In genomic region chr17:47624727-47625068, GRCh38 we compare ENCODE assay signal across 1 cellular context.
TF ChIP-seq lines count a peak whose summit lies in the region.

No MANE protein-coding gene starts in this region.

TF ChIP-seq in HepG2, 621 proteins besides CTCF, POLR2A, EP300 and RAD21 (continued from another document and continues in another):
- no peak for TF ChIP-seq ZNF768 (CRISPR knock-in tag; IDR thresholded peaks at IDR 0.05)
- TF ChIP-seq MZF1 (CRISPR knock-in tag; IDR thresholded peaks at IDR 0.05; ENCODE audit: borderline replicate concordance): no peak
- no peak for TF ChIP-seq CBX2 (IDR thresholded peaks at IDR 0.05; ENCODE audit: low read depth, low read length)
- no peak for TF ChIP-seq CBX2 (CRISPR knock-in tag; IDR thresholded peaks at IDR 0.05; ENCODE audit: low read depth)
- no peak for TF ChIP-seq ZNF724P (CRISPR knock-in tag; IDR thresholded peaks at IDR 0.05; ENCODE audit: borderline replicate concordance)
- no peak for TF ChIP-seq SRSF9 (IDR thresholded peaks at IDR 0.05; ENCODE audit: borderline replicate concordance, insufficient read depth, low read depth, low read length, poor library complexity, severe bottlenecking)
- TF ChIP-seq MYPOP (CRISPR knock-in tag; IDR thresholded peaks at IDR 0.05): no peak
- no peak for TF ChIP-seq ZUFSP (CRISPR knock-in tag; IDR thresholded peaks at IDR 0.05; ENCODE audit: borderline replicate concordance)
- no peak for TF ChIP-seq ZNF660 (CRISPR knock-in tag; IDR thresholded peaks at IDR 0.05; ENCODE audit: borderline replicate concordance, low read depth)
- TF ChIP-seq HOMEZ (CRISPR knock-in tag; IDR thresholded peaks at IDR 0.05; ENCODE audit: low read depth): no peak
- TF ChIP-seq LCORL (IDR thresholded peaks at IDR 0.05): no peak
- no peak for TF ChIP-seq LCORL (CRISPR knock-in tag; IDR thresholded peaks at IDR 0.05)
- TF ChIP-seq SP2 (CRISPR knock-in tag; IDR thresholded peaks at IDR 0.05): no peak
- TF ChIP-seq GLI4 (CRISPR knock-in tag; IDR thresholded peaks at IDR 0.05; ENCODE audit: borderline replicate concordance): no peak
- TF ChIP-seq SP5 (CRISPR knock-in tag; IDR thresholded peaks at IDR 0.05; ENCODE audit: borderline replicate concordance, low read depth): no peak
- TF ChIP-seq ZKSCAN8 (CRISPR knock-in tag; IDR thresholded peaks at IDR 0.05; ENCODE audit: borderline replicate concordance): no peak
- TF ChIP-seq ZNF629 (CRISPR knock-in tag; conservative IDR thresholded peaks at IDR 0.05): peak; percentile 95
- no peak for TF ChIP-seq ZNF879 (CRISPR knock-in tag; IDR thresholded peaks at IDR 0.05)
- TF ChIP-seq PAXIP1 (CRISPR knock-in tag; conservative IDR thresholded peaks at IDR 0.05): peak; percentile 35; the same call in 1 of the 2 replicates
- no peak for TF ChIP-seq ZNF296 (CRISPR knock-in tag; conservative IDR thresholded peaks at IDR 0.05)
- TF ChIP-seq ATF7 (IDR thresholded peaks at IDR 0.05): no peak
- no peak for TF ChIP-seq ATF7 (CRISPR knock-in tag; IDR thresholded peaks at IDR 0.05)
- TF ChIP-seq SOX6 (IDR thresholded peaks at IDR 0.05): no peak
- peak; percentile 37; the same call in 1 of the 2 replicates for TF ChIP-seq SOX6 (CRISPR knock-in tag; IDR thresholded peaks at IDR 0.05)
- TF ChIP-seq ZFP36L1 (CRISPR knock-in tag; IDR thresholded peaks at IDR 0.05): no peak
- TF ChIP-seq SNRNP70 (IDR thresholded peaks at IDR 0.05; ENCODE audit: low read depth, low read length): no peak
- no peak for TF ChIP-seq JUND (CRISPR knock-in tag; IDR thresholded peaks at IDR 0.05)
- peak; percentile 44; the same call in 1 of the 2 replicates for TF ChIP-seq CEBPG (CRISPR knock-in tag; IDR thresholded peaks at IDR 0.05)
- TF ChIP-seq ZNF740 (CRISPR knock-in tag; IDR thresholded peaks at IDR 0.05): no peak
- TF ChIP-seq ZNF556 (CRISPR knock-in tag; IDR thresholded peaks at IDR 0.05; ENCODE audit: borderline replicate concordance): no peak
- no peak for TF ChIP-seq TFDP1 (CRISPR knock-in tag; IDR thresholded peaks at IDR 0.05; ENCODE audit: borderline replicate concordance)
- TF ChIP-seq ZNF367 (CRISPR knock-in tag; IDR thresholded peaks at IDR 0.05; ENCODE audit: borderline replicate concordance): no peak
- no peak for TF ChIP-seq RERE (CRISPR knock-in tag; IDR thresholded peaks at IDR 0.05; ENCODE audit: low read depth)
- TF ChIP-seq SALL2 (CRISPR knock-in tag; IDR thresholded peaks at IDR 0.05): no peak
- no peak for TF ChIP-seq AGO1 (IDR thresholded peaks at IDR 0.05; ENCODE audit: low read depth, low read length, poor library complexity, severe bottlenecking)
- TF ChIP-seq ZNF784 (CRISPR knock-in tag; IDR thresholded peaks at IDR 0.05; ENCODE audit: borderline replicate concordance): no peak
- TF ChIP-seq RCOR2 (CRISPR knock-in tag; IDR thresholded peaks at IDR 0.05): no peak
- no peak for TF ChIP-seq ADNP (CRISPR knock-in tag; IDR thresholded peaks at IDR 0.05)
- no peak for TF ChIP-seq SMAD9 (CRISPR knock-in tag; IDR thresholded peaks at IDR 0.05)
- TF ChIP-seq DDIT3 (CRISPR knock-in tag; IDR thresholded peaks at IDR 0.05): no peak
- TF ChIP-seq TBL1XR1 (IDR thresholded peaks at IDR 0.05; ENCODE audit: borderline replicate concordance, low read length, partially characterized antibody): no peak
- TF ChIP-seq ONECUT2 (CRISPR knock-in tag; IDR thresholded peaks at IDR 0.05): peak; percentile 85
- no peak for TF ChIP-seq ZNF549 (CRISPR knock-in tag; IDR thresholded peaks at IDR 0.05)
- no peak for TF ChIP-seq ARID3A (IDR thresholded peaks at IDR 0.05; ENCODE audit: low read depth, low read length)
- no peak for TF ChIP-seq SMARCC2 (IDR thresholded peaks at IDR 0.05)
- TF ChIP-seq SAP130 (CRISPR knock-in tag; IDR thresholded peaks at IDR 0.05; ENCODE audit: low read depth): no peak
- no peak for TF ChIP-seq TRIM24 (CRISPR knock-in tag; IDR thresholded peaks at IDR 0.05)
- no peak for TF ChIP-seq ZNF333 (CRISPR knock-in tag; IDR thresholded peaks at IDR 0.05; ENCODE audit: borderline replicate concordance)
- TF ChIP-seq MTF1 (CRISPR knock-in tag; IDR thresholded peaks at IDR 0.05): no peak
- TF ChIP-seq CHD4 (IDR thresholded peaks at IDR 0.05; ENCODE audit: borderline replicate concordance, low read length): peak; percentile 77; the same call in 1 of the 2 replicates
- TF ChIP-seq KLF13 (CRISPR knock-in tag; IDR thresholded peaks at IDR 0.05): no peak
- TF ChIP-seq ZNF251 (CRISPR knock-in tag; IDR thresholded peaks at IDR 0.05): no peak
